Comparison of ENCODE assay signal across 1 cellular context in the genomic region with DNA sequence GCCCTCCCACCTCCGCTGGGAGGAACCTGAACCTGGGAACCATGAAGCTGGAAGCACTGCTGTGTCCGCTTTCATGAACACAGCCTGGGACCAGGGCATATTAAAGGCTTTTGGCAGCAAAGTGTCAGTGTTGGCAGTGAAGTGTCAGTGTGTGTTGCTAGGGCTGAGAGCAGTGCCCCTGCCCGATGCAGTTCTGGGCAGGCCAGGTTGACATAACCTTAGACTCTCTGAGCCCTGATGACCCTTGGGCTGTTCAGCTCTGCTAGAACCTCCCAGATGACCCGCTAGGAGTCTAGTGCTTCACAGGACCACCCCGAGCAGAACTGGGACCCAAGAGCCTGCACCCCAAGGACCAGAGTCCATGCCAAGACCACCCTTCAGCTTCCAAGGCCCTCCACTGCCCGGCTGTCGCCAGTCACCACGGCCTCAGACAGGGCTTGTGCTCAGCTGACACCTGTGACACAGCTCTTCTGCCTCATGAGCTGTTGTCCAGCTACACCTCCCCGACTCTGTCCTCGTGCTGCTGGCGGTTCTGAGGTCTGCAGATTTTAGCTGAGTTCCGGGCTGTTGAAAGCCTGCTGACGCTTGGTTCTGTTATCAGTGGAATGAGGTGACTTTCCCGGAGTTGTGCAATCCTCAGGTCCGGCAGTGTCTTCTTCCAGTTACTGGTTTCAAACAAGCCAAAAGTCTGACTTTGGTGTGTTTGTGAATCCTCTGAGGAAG. TPM values are rescaled to one million over a fixed set of nuclear protein-coding genes. Genes with fewer than 3 reads are reported as not detected.
"Had no signal": no experiment of that assay in that cellular context is flagged by ENCODE, and none has a peak within 500 bp of the region (broad histone marks: within the 10 kb centered on the region; RNA-seq: fewer than 3 reads in every experiment).

No MANE protein-coding gene starts in this region.

RNA-seq across cellular contexts. Expression of a gene that starts 35.5 kb away (rescaled TPM):
- total RNA-seq: mononuclear cell had no signal
